8 cellular contexts compared by ENCODE assay signal in the genomic region with DNA sequence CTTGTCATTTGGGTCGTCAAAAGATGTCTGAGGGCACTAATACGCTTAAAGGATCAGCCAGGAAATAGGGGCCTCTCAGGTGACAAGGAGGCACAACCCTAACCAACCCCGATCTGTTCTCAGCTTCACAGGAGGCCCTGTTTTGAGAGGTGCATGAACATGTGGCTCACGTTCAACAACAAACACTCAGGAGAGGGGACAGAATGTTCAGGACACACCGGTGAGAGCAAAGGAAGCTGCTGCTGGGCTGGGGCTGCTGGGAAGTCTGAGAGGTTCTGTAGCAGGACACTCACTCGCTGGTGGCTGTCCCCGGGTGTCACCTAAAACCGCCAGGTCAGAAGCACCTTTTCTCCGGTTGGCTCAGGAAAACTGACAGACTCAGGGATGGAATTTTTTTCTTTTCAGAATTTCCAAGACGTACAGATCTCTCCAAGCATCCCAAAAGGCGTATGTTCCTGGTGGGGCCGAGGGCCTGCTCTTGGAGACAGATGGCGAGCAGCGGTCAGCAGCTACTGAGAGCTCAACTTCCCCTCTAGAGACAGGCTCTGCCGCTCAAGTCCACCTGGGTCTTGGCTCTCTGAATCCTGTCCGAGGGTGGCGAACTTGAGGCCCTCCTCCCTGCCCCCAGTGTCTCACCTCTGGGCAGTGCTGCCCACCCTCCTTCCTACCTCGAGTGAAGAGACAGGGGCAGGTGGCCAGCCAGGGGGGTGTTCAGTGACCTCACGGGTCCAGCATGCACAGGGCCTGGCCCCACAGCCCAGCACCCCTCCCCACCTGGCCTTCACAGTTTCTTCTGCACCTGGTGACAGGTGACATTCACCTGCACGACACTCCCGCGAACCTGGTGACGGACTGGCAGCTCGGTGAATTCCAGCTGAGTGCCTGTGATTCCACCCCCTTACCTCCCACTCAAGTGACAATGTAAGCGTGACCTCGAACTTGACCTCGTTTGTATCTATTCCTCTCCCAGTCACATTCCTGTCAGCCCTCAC. TPM values are rescaled to one million over a fixed set of nuclear protein-coding genes. Genes with fewer than 3 reads are reported as not detected.
DNase-seq lines count a peak whose midpoint lies in the region; ATAC-seq and TF ChIP-seq lines count a peak whose summit lies in the region.

No MANE protein-coding gene starts in this region.

- CTCF ChIA-PET in Calu3 (lab: Charles Lee) = no interaction called here

- no peak overlapping the region for H3K23ac ChIP-seq in mesendoderm (ENCODE audit: low read length)

- no peak overlapping the region for H3K56ac ChIP-seq in mesendoderm (ENCODE audit: low read length)

- H4K8ac ChIP-seq in mesendoderm (ENCODE audit: low read depth, low read length) = no peak overlapping the region

- H3K4me2 ChIP-seq in mesendoderm (ENCODE audit: low read length) = no peak overlapping the region

- H3K27me3 Mint-ChIP-seq in Calu3 (ENCODE audit: unreplicated experiment) = no peaks in the 10 kb centered on the region

- no peaks in the 10 kb centered on the region for H3K4me1 Mint-ChIP-seq in Calu3 (ENCODE audit: low read depth, unreplicated experiment)

- TF ChIP-seq CTCF in Calu3 (IDR thresholded peaks at IDR 0.05; ENCODE audit: unreplicated experiment) (no peak), astrocyte of the spinal cord (IDR thresholded peaks at IDR 0.05; ENCODE audit: low read depth, low read length) (no peak)

- no peak overlapping the region for H2BK120ac ChIP-seq in mesendoderm (ENCODE audit: low read depth, low read length)

- no peak overlapping the region for H3K9ac ChIP-seq in mesendoderm (ENCODE audit: low read length)

- in situ Hi-C loops in astrocyte of the spinal cord (cut with HindIII; ENCODE audit: low sequenced_read_pairs) = no loop called here

- no peak for ATAC-seq in HG02870 (IDR thresholded peaks at IDR 0.05; ENCODE audit: unreplicated experiment)

- H3K4me3 ChIP-seq in astrocyte of the spinal cord (ENCODE audit: low read depth, low read length) (no peak overlapping the region), mesendoderm (ENCODE audit: low read length) (no peak overlapping the region)

- no peak overlapping the region for H2BK5ac ChIP-seq in mesendoderm (ENCODE audit: low read length)

- H3K4me1 ChIP-seq in mesendoderm (ENCODE audit: control insufficient read depth, low read depth, low read length) = no peaks in the 10 kb centered on the region

- no peak overlapping the region for H3K4me3 Mint-ChIP-seq in Calu3 (ENCODE audit: low read depth, unreplicated experiment)

- no peaks in the 10 kb centered on the region for H3K27me3 ChIP-seq in mesendoderm (ENCODE audit: insufficient read depth, low read length, poor library complexity)

- DNase-seq in Calu3 = no peak
- peak; percentile 11 for DNase-seq in NCI-H1105 treated with DMSO at 0.1 percent for 48 hours (lab: John Stamatoyannopoulos, UW)
- peak; percentile 10 for DNase-seq in astrocyte of the spinal cord (ENCODE audit: low read depth, low spot score)
- DNase-seq in mesendoderm = peak; percentile 25
- no peak for DNase-seq in GDM1 (lab: John Stamatoyannopoulos, UW)
- DNase-seq in dedifferentiated amniotic fluid mesenchymal stem cell (ENCODE audit: extremely low spot score) = no peak
- no peak for DNase-seq in HuH-7.5 (ENCODE audit: low spot score)

- H3K27ac Mint-ChIP-seq in Calu3 (ENCODE audit: unreplicated experiment) = peak overlapping the region; percentile 39

- no peaks in the 10 kb centered on the region for H3K79me1 ChIP-seq in mesendoderm (ENCODE audit: low read length)

- H3K9me3 Mint-ChIP-seq in Calu3 (ENCODE audit: low read depth, unreplicated experiment) = no peaks in the 10 kb centered on the region

- H2AK5ac ChIP-seq in mesendoderm (ENCODE audit: low read length) = no peak overlapping the region

- no CpG with 5 or more reads among the region's 27 CpGs for WGBS in mesendoderm (ENCODE audit: extremely low coverage, insufficient coverage, low lambda C conversion rate)

- intact Hi-C loops in Calu3 (cut with micrococcal nuclease; ENCODE audit: unreplicated experiment) = no loop called here

- no peak overlapping the region for H3K4ac ChIP-seq in mesendoderm (ENCODE audit: low read depth, low read length)

- no peak overlapping the region for H3K27ac ChIP-seq in mesendoderm (ENCODE audit: low read depth, low read length)

- H3K18ac ChIP-seq in mesendoderm (ENCODE audit: low read length) = no peak overlapping the region

- no peak overlapping the region for H2BK15ac ChIP-seq in mesendoderm (replicated peaks; ENCODE audit: low read depth)

- peaks cover 1% of the 10 kb centered on the region for H3K36me3 ChIP-seq in mesendoderm (ENCODE audit: control insufficient read depth, insufficient read depth, low read length)

- H3K36me3 Mint-ChIP-seq in Calu3 (ENCODE audit: insufficient read depth, unreplicated experiment) = peaks cover 59% of the 10 kb centered on the region

- H4K5ac ChIP-seq in mesendoderm (ENCODE audit: low read length) = no peak overlapping the region

- BruUV-seq in Calu3 (replicated peaks; lab: Mats Ljungman, UMichigan) = no TSS peak

- no peaks in the 10 kb centered on the region for H3K79me2 ChIP-seq in mesendoderm (ENCODE audit: control insufficient read depth, insufficient read depth, low read length)

RNA-seq across cellular contexts. Expression of gene CLUH, which starts 22.9 kb away (rescaled TPM):
- total RNA-seq in Calu3 (2022) = 103 and 113 TPM in 2 replicates
- polyA plus RNA-seq in mesendoderm (2013, experiment 1 of 2) = 51.3 TPM
- polyA plus RNA-seq in mesendoderm (2013, experiment 2 of 2) = 49.9 TPM

Comparison
In these comparisons a context has a peak if more than half of its experiments do, and no peak if none do; other contexts are left out.
1. DNase-seq: peak in NCI-H1105 treated with DMSO at 0.1 percent for 48 hours (single experiment), astrocyte of the spinal cord (single experiment) and mesendoderm (single experiment); none in Calu3 (single experiment), GDM1 (single experiment), dedifferentiated amniotic fluid mesenchymal stem cell (single experiment) and HuH-7.5 (single experiment).